In genomic region chr11:94315664-94316063, GRCh38 we compare ENCODE assay signal across 1 cellular context.
TF ChIP-seq lines count a peak whose summit lies in the region.

No MANE protein-coding gene starts in this region.

TF ChIP-seq in SK-N-SH, 30 proteins besides CTCF, POLR2A, EP300 and RAD21 (continued from another document):
- TF ChIP-seq ZBTB33 (IDR thresholded peaks at IDR 0.05; ENCODE audit: borderline replicate concordance, low read depth), result 0 out of 2 replicates have a peak, but pooled peaks have one; percentile 58
- TF ChIP-seq TAF1 (IDR thresholded peaks at IDR 0.05; ENCODE audit: borderline replicate concordance, low read depth, low read length), result no peak
- TF ChIP-seq USF2 (IDR thresholded peaks at IDR 0.05; ENCODE audit: borderline replicate concordance, low read depth, low read length), result no peak
- no peak for TF ChIP-seq GABPA (IDR thresholded peaks at IDR 0.05; ENCODE audit: low read depth)
- no peak for TF ChIP-seq EZH2phosphoT487 (IDR thresholded peaks at IDR 0.05; ENCODE audit: borderline replicate concordance, low read depth)
- TF ChIP-seq FOXJ3 (CRISPR knock-in tag; IDR thresholded peaks at IDR 0.05), result no peak
- TF ChIP-seq YY1 (IDR thresholded peaks at IDR 0.05; ENCODE audit: low read depth), result 0 out of 2 replicates have a peak, but pooled peaks have one; percentile 17
- no peak for TF ChIP-seq FOXM1 (IDR thresholded peaks at IDR 0.05; ENCODE audit: low read depth)
- no peak for TF ChIP-seq USF1 (IDR thresholded peaks at IDR 0.05; ENCODE audit: borderline replicate concordance, low read depth)
- peak; percentile 15; the same call in 1 of the 2 replicates for TF ChIP-seq ELF1 (IDR thresholded peaks at IDR 0.05)
- no peak for TF ChIP-seq IRF3 (IDR thresholded peaks at IDR 0.05; ENCODE audit: low read depth, low read length)
- peak; percentile 84 for TF ChIP-seq FOSL2 (IDR thresholded peaks at IDR 0.05; ENCODE audit: borderline replicate concordance, low read depth)
- peak; percentile 57; the same call in 1 of the 2 replicates for TF ChIP-seq MEF2A (IDR thresholded peaks at IDR 0.05; ENCODE audit: borderline replicate concordance, low read depth)
- no peak for TF ChIP-seq RFX5 (IDR thresholded peaks at IDR 0.05; ENCODE audit: low read length)
- no peak for TF ChIP-seq GATA2 (CRISPR knock-in tag; IDR thresholded peaks at IDR 0.05)
- peak; percentile 71; the same call in 1 of the 2 replicates for TF ChIP-seq SIN3A (IDR thresholded peaks at IDR 0.05; ENCODE audit: borderline replicate concordance, low read depth, low read length)
- TF ChIP-seq POLR2AphosphoS5 (IDR thresholded peaks at IDR 0.05; ENCODE audit: low read depth, low read length), result peak; percentile 73
- TF ChIP-seq MAX (IDR thresholded peaks at IDR 0.05; ENCODE audit: low read depth), result peak; percentile 40; the same call in 1 of the 2 replicates
- peak; percentile 90 for TF ChIP-seq TEAD4 (IDR thresholded peaks at IDR 0.05; ENCODE audit: borderline replicate concordance, insufficient read depth)
